In the genomic region with DNA sequence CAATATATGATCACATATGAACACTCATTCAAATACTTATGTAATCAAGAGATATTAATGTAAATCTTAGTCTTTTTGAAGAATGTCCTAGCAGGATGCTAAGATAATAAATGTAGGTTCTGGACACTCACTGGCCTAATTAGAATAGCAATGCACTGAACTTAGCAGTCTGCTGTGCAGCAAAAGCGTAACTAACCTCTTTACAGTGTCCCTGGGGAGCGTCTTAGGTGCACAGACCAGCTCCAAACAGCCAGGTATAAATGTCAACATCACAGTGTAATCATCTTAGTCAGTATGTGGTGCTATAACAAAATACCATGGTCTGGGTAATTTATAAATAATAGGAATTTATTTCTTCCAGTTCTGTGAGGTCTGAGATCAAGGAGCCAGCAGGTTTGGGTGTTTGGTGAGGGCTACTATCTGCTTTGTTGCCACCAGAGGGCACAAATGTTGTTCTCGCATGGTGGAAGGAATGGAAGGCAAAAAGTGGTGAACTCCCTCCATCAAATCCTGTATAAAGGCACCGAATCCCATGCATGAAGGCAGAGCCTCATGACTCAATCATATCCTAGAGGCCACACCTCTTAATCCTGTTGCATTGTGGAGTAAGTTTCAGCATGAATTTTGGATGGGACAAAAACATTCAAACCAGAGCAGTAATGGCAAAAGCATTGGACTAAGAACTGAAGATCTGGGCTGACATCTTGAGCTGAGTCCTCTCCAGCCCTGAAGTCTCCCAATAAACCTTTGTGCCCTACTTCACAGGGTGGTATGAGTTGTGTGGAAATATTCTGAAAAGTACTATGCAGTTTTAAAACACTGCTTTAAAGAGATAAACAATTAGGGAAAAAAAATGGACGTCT, we compare ENCODE assay signal across 8 cellular contexts. TPM values are rescaled to one million over a fixed set of nuclear protein-coding genes. Genes with fewer than 3 reads are reported as not detected.
DNase-seq lines count a peak whose midpoint lies in the region; ATAC-seq, FAIRE-seq and TF ChIP-seq lines count a peak whose summit lies in the region.

No MANE protein-coding gene starts in this region.

- H3K4me3 Mint-ChIP-seq in activated CD4-positive, alpha-beta T cell treated with anti-CD3 and anti-CD28 coated beads, Interleukin-2, amount 10 ng/mL, durations not matched to agents 24 days and 14 days: no peak overlapping the region
- no peak overlapping the region for H3K4me3 Mint-ChIP-seq in chondrocyte (ENCODE audit: unreplicated experiment)

- no peaks in the 10 kb centered on the region for H3K36me3 ChIP-seq in small intestine (ENCODE audit: control insufficient read depth in 2 of 2, insufficient read depth in 2 of 2, low read length in 2 of 2)

- H3K27me3 Mint-ChIP-seq in activated CD4-positive, alpha-beta T cell treated with anti-CD3 and anti-CD28 coated beads, Interleukin-2, amount 10 ng/mL, durations not matched to agents 24 days and 14 days: peaks cover 3% of the 10 kb centered on the region
- H3K27me3 Mint-ChIP-seq in chondrocyte (ENCODE audit: low read depth): no peaks in the 10 kb centered on the region

- H3K9me3 Mint-ChIP-seq in activated CD4-positive, alpha-beta T cell treated with anti-CD3 and anti-CD28 coated beads, Interleukin-2, amount 10 ng/mL, durations not matched to agents 24 days and 14 days: no peaks in the 10 kb centered on the region
- H3K9me3 Mint-ChIP-seq in chondrocyte (ENCODE audit: low read depth): peaks cover 1% of the 10 kb centered on the region

- H3K36me3 Mint-ChIP-seq in activated CD4-positive, alpha-beta T cell treated with anti-CD3 and anti-CD28 coated beads, Interleukin-2, amount 10 ng/mL, durations not matched to agents 24 days and 14 days (ENCODE audit: low read depth): no peaks in the 10 kb centered on the region
- peaks cover 6% of the 10 kb centered on the region for H3K36me3 Mint-ChIP-seq in chondrocyte (ENCODE audit: low read depth)

- H3K4me1 Mint-ChIP-seq in activated CD4-positive, alpha-beta T cell treated with anti-CD3 and anti-CD28 coated beads, Interleukin-2, amount 10 ng/mL, durations not matched to agents 24 days and 14 days: no peaks in the 10 kb centered on the region
- no peaks in the 10 kb centered on the region for H3K4me1 Mint-ChIP-seq in chondrocyte (ENCODE audit: low read depth)

- WGBS in small intestine, 3 donors: 80 to 81% (median 80%) methylated on average over 5 of the region's 5 CpGs

- DNase-seq in activated CD4-positive, alpha-beta T cell treated with anti-CD3 and anti-CD28 coated beads, Interleukin-2, amount 10 ng/mL, durations not matched to agents 24 days and 14 days: peak; percentile 66
- DNase-seq in activated CD4-positive, alpha-beta T cell treated with anti-CD3 and anti-CD28 coated beads, Interleukin-2, amount 50 U/mL, for 4 hours: no peak
- DNase-seq in NCI-H2171 (lab: John Stamatoyannopoulos, UW): peak; percentile 26
- no peak for DNase-seq in chondrocyte (ENCODE audit: low spot score)
- DNase-seq in small intestine: peak; percentile 14
- DNase-seq in activated CD8-positive, alpha-beta memory T cell treated with anti-CD3 and anti-CD28 coated beads for 24 hours: no peak
- DNase-seq in T1000 (lab: John Stamatoyannopoulos, UW): no peak

- FAIRE-seq in small intestine (lab: Jason Lieb, UNC): no peak

- H3K27ac Mint-ChIP-seq in activated CD4-positive, alpha-beta T cell treated with anti-CD3 and anti-CD28 coated beads, Interleukin-2, amount 10 ng/mL, durations not matched to agents 24 days and 14 days: no peak overlapping the region
- no peak overlapping the region for H3K27ac Mint-ChIP-seq in chondrocyte (ENCODE audit: unreplicated experiment)

- no peak for ATAC-seq in GM19328 (IDR thresholded peaks at IDR 0.05; ENCODE audit: unreplicated experiment)

- no peaks in the 10 kb centered on the region for H3K4me1 ChIP-seq in small intestine (ENCODE audit: control insufficient read depth in 2 of 2, insufficient read depth in 1 of 2, low read depth in 1 of 2, low read length in 1 of 2)

- H3K27me3 ChIP-seq in small intestine (ENCODE audit: control insufficient read depth in 2 of 2, insufficient read depth in 2 of 2, low read length in 2 of 2): no peaks in the 10 kb centered on the region

- H3K27ac ChIP-seq in small intestine (ENCODE audit: low read depth in 1 of 2, low read length in 1 of 2): no peak overlapping the region

- intact Hi-C loops in activated CD4-positive, alpha-beta T cell treated with anti-CD3 and anti-CD28 coated beads, Interleukin-2, amount 10 ng/mL, durations not matched to agents 24 days and 14 days (cut with micrococcal nuclease): no loop called here

- H3K4me3 ChIP-seq in small intestine (ENCODE audit: low read depth in 1 of 2, low read length in 2 of 2): no peak overlapping the region

- no peaks in the 10 kb centered on the region for H3K9me3 ChIP-seq in small intestine (ENCODE audit: control insufficient read depth, low read depth)

- TF ChIP-seq CTCF in chondrocyte (IDR thresholded peaks at IDR 0.05): peak; percentile 73

RNA-seq across cellular contexts. Expression of a gene that starts 41.8 kb away (rescaled TPM):
- 5.9 TPM in 2 replicates for total RNA-seq in activated CD4-positive, alpha-beta T cell treated with anti-CD3 and anti-CD28 coated beads, Interleukin-2, amount 10 ng/mL, durations not matched to agents 24 days and 14 days
- total RNA-seq in chondrocyte: 42.7 to 58.1 TPM (median 45.0 TPM) in 3 replicates
- 10 to 100 TPM in 2 of 3 donors, 1 to 10 TPM in 1; 8.7 to 16.8 (median 11.9) TPM for polyA plus RNA-seq in small intestine

Comparison
In these comparisons a context has a peak if more than half of its experiments do, and no peak if none do; other contexts are left out.
1. DNase-seq: peak in activated CD4-positive, alpha-beta T cell treated with anti-CD3 and anti-CD28 coated beads, Interleukin-2, amount 10 ng/mL, durations not matched to agents 24 days and 14 days (single experiment), NCI-H2171 (single experiment) and small intestine (single experiment); none in activated CD4-positive, alpha-beta T cell treated with anti-CD3 and anti-CD28 coated beads, Interleukin-2, amount 50 U/mL, for 4 hours (0 of 2), chondrocyte (single experiment), activated CD8-positive, alpha-beta memory T cell treated with anti-CD3 and anti-CD28 coated beads for 24 hours (single experiment) and T1000 (single experiment).